ENCODE assay signal across 18 cellular contexts in the genomic region with DNA sequence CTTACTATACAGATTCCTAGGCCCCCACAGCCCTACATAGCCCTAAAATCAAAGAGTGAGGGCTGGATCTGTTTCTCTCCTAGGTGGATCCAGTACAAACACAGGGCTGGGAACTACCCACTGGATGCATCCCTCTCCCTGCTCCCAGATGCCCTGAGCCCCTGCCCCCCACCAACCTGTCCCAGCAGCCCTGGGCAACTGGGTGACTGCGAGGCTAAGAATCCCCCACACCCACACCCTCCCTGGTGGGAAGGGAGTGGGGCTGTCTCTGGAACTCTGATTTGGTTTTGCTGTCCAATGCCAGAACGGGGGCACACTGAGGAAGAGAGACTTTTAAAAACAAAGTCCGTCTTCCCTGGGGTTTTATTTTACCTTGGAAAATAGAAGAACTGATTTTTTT.
DNase-seq lines count a peak whose midpoint lies in the region; ATAC-seq and TF ChIP-seq lines count a peak whose summit lies in the region.
"Had no signal": no experiment of that assay in that cellular context is flagged by ENCODE, and none has a peak within 500 bp of the region (broad histone marks: within the 10 kb centered on the region; RNA-seq: fewer than 3 reads in every experiment).

No MANE protein-coding gene starts in this region.

- no peaks in the 10 kb centered on the region for H3K9me3 Mint-ChIP-seq in HFFc6

- no peaks in the 10 kb centered on the region for H3K9me2 ChIP-seq in SK-N-SH

- H4K20me1 ChIP-seq in SK-N-SH (ENCODE audit: insufficient read depth): no peaks in the 10 kb centered on the region

- TF ChIP-seq RAD21 in SK-N-SH (IDR thresholded peaks at IDR 0.05; ENCODE audit: low read length): no peak

- intact Hi-C loops in sigmoid colon (cut with DNase I): no loop called here

- DNase-seq in SK-N-SH (no peak), HFFc6 (no peak), sigmoid colon (peak; percentile 45), NCI-H526 (lab: John Stamatoyannopoulos, UW) (no peak), AG20443 (ENCODE audit: low spot score) (no peak)
- DNase-seq in effector memory CD4-positive, alpha-beta T cell: no peak
- DNase-seq: activated CD4-positive, alpha-beta T cell treated with anti-CD3 and anti-CD28 coated beads for 36 hours; activated naive CD4-positive, alpha-beta T cell treated with Interleukin-2 at 50 U/mL for 16 hours; body of pancreas; Kasumi-1; NCI-H1092 treated with DMSO at 0.1 percent for 48 hours; NCI-H510A treated with DMSO at 0.1 percent for 48 hours; occipital lobe; stimulated activated CD4-positive, alpha-beta T cell treated with anti-CD3 and anti-CD28 coated beads, Interleukin-2, amount 100 ng/mL, for 48 hours had no signal

- no peak overlapping the region for H2AFZ ChIP-seq in SK-N-SH (ENCODE audit: low read depth)

- H3F3A ChIP-seq in SK-N-SH (replicated peaks; ENCODE audit: insufficient read depth): peaks cover 44% of the 10 kb centered on the region

- WGBS in SK-N-SH (ENCODE audit: low lambda C conversion rate): 81% methylated on average over 3 of the region's 3 CpGs
- 94 to 95% methylated on average over 3 of the region's 3 CpGs for WGBS in sigmoid colon, 2 donors

- H3K27me3 ChIP-seq in SK-N-SH (ENCODE audit: insufficient read depth): no peaks in the 10 kb centered on the region
- no peaks in the 10 kb centered on the region for H3K27me3 ChIP-seq in effector memory CD4-positive, alpha-beta T cell (replicated peaks; ENCODE audit: control insufficient read depth, insufficient read depth, low read length, poor library complexity, severe bottlenecking)
- no peaks in the 10 kb centered on the region for H3K27me3 ChIP-seq in sigmoid colon
- H3K27me3 ChIP-seq: body of pancreas had no signal

- peaks cover 20% of the 10 kb centered on the region for H3K36me3 Mint-ChIP-seq in HFFc6 (ENCODE audit: low read depth)

- no peak overlapping the region for H3K9ac ChIP-seq in SK-N-SH

- no peak overlapping the region for H3K4me3 Mint-ChIP-seq in HFFc6
- H3K4me3 Mint-ChIP-seq: activated CD4-positive, alpha-beta T cell treated with anti-CD3 and anti-CD28 coated beads for 36 hours had no signal

- H3K9me3 ChIP-seq in SK-N-SH (no peaks in the 10 kb centered on the region), sigmoid colon (no peaks in the 10 kb centered on the region)
- no peaks in the 10 kb centered on the region for H3K9me3 ChIP-seq in effector memory CD4-positive, alpha-beta T cell (ENCODE audit: control insufficient read depth, low read length)
- H3K9me3 ChIP-seq: body of pancreas had no signal

- POLR2A ChIA-PET in SK-N-SH (lab: Yijun Ruan, JAX): no interaction called here

- CTCF ChIA-PET in SK-N-SH (lab: Yijun Ruan, JAX): no interaction called here

- peaks cover 71% of the 10 kb centered on the region for H3K4me1 Mint-ChIP-seq in HFFc6 (ENCODE audit: low read depth)

- TF ChIP-seq EP300 in SK-N-SH (IDR thresholded peaks at IDR 0.05; ENCODE audit: borderline replicate concordance in 1 of 2, low read depth in 1 of 2, low read length in 1 of 2): no peak
- no peak for TF ChIP-seq EP300 in sigmoid colon (IDR thresholded peaks at IDR 0.05)

- H3K27me3 Mint-ChIP-seq in HFFc6 (ENCODE audit: insufficient read depth): peaks cover 10% of the 10 kb centered on the region
- H3K27me3 Mint-ChIP-seq: activated CD4-positive, alpha-beta T cell treated with anti-CD3 and anti-CD28 coated beads for 36 hours had no signal

- 0 out of 2 replicates have a peak overlapping the region, but pooled peaks have one; percentile 45 for H3K4me2 ChIP-seq in SK-N-SH

- H3K27ac ChIP-seq in SK-N-SH (ENCODE audit: low read depth in 2 of 2, low read length in 1 of 2) (peak overlapping the region in 1 of 2 experiments; percentile 74; a peak in 2 of 4 replicates), sigmoid colon (no peak overlapping the region)
- H3K27ac ChIP-seq in effector memory CD4-positive, alpha-beta T cell (ENCODE audit: insufficient read depth, low read length, poor library complexity, severe bottlenecking): peak overlapping the region; percentile 27
- H3K27ac ChIP-seq: 22Rv1, body of pancreas had no signal

- H3K79me2 ChIP-seq in SK-N-SH (ENCODE audit: insufficient read depth): peaks cover 43% of the 10 kb centered on the region

- ATAC-seq in SK-N-SH treated with all-trans-retinoic acid at 6 μM for 48 hours: no peak
- no peak for ATAC-seq in HG02623 (IDR thresholded peaks at IDR 0.05; ENCODE audit: unreplicated experiment)
- ATAC-seq: activated CD4-positive, alpha-beta T cell treated with anti-CD3 and anti-CD28 coated beads for 36 hours; body of pancreas had no signal

- TF ChIP-seq CTCF in SK-N-SH (IDR thresholded peaks at IDR 0.05): no peak
- no peak for TF ChIP-seq CTCF in HFFc6 (IDR thresholded peaks at IDR 0.05)
- no peak for TF ChIP-seq CTCF in sigmoid colon (IDR thresholded peaks at IDR 0.05)

- H3K4me1 ChIP-seq in SK-N-SH (ENCODE audit: control insufficient read depth in 1 of 2, insufficient read depth in 2 of 2, low read depth in 1 of 2, low read length in 1 of 2) (peaks cover 44 to 66% of the 10 kb centered on the region in 2 experiments; a peak in 3 of 4 replicates), sigmoid colon (peaks cover 0 to 49% (median 8%) of the 10 kb centered on the region in 4 donors)
- peaks cover 97% of the 10 kb centered on the region for H3K4me1 ChIP-seq in effector memory CD4-positive, alpha-beta T cell (ENCODE audit: control insufficient read depth, insufficient read depth, low read length, poor library complexity, severe bottlenecking)

- TF ChIP-seq POLR2A in sigmoid colon (IDR thresholded peaks at IDR 0.05): no peak

- H3K4me3 ChIP-seq in SK-N-SH (ENCODE audit: low read depth in 2 of 2, low read length in 1 of 2) (no peak overlapping the region), sigmoid colon (no peak overlapping the region)
- no peak overlapping the region for H3K4me3 ChIP-seq in effector memory CD4-positive, alpha-beta T cell (ENCODE audit: insufficient read depth, low read depth, low read length, poor library complexity, severe bottlenecking)
- H3K4me3 ChIP-seq: body of pancreas, coronary artery had no signal

- H3K27ac Mint-ChIP-seq in HFFc6: peak overlapping the region; percentile 99
- H3K27ac Mint-ChIP-seq: activated CD4-positive, alpha-beta T cell treated with anti-CD3 and anti-CD28 coated beads for 36 hours had no signal

- peaks cover 0 to 4% of the 10 kb centered on the region in 2 experiments for H3K36me3 ChIP-seq in SK-N-SH (replicated peaks in 1 of 2; ENCODE audit: control insufficient read depth in 1 of 2, insufficient read depth in 2 of 2, low read length in 1 of 2)
- no peaks in the 10 kb centered on the region for H3K36me3 ChIP-seq in effector memory CD4-positive, alpha-beta T cell (ENCODE audit: control insufficient read depth, insufficient read depth, low read length)
- H3K36me3 ChIP-seq in sigmoid colon: no peaks in the 10 kb centered on the region

TF ChIP-seq in SK-N-SH, 30 proteins besides CTCF, POLR2A, EP300 and RAD21 (continues in another document):
- TF ChIP-seq YY1 (IDR thresholded peaks at IDR 0.05; ENCODE audit: low read depth): no peak
- no peak for TF ChIP-seq RCOR1 (IDR thresholded peaks at IDR 0.05; ENCODE audit: low read length)
- TF ChIP-seq, protein P1, sequence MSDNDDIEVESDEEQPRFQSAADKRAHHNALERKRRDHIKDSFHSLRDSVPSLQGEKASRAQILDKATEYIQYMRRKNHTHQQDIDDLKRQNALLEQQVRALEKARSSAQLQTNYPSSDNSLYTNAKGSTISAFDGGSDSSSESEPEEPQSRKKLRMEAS (IDR thresholded peaks at IDR 0.05; ENCODE audit: low read depth): no peak
- no peak for TF ChIP-seq SIN3A (IDR thresholded peaks at IDR 0.05; ENCODE audit: borderline replicate concordance, low read depth, low read length)
- TF ChIP-seq TEAD4 (IDR thresholded peaks at IDR 0.05; ENCODE audit: borderline replicate concordance, insufficient read depth): no peak
- TF ChIP-seq PBX3 (IDR thresholded peaks at IDR 0.05): no peak
- TF ChIP-seq NRF1 (IDR thresholded peaks at IDR 0.05; ENCODE audit: low read depth, low read length): no peak
- no peak for TF ChIP-seq RXRA (IDR thresholded peaks at IDR 0.05; ENCODE audit: borderline replicate concordance, low read depth)

TF ChIP-seq in SK-N-SH treated with all-trans-retinoic acid at 6 μM for 48 hours, 23 proteins besides CTCF, POLR2A, EP300 and RAD21 (continues in another document):
- TF ChIP-seq ZNF565 (CRISPR knock-in tag; conservative IDR thresholded peaks at IDR 0.05; ENCODE audit: low read depth) (no peak), ISL1 (CRISPR knock-in tag; IDR thresholded peaks at IDR 0.05) (no peak), SNAI2 (CRISPR knock-in tag; IDR thresholded peaks at IDR 0.05) (no peak), RARB (CRISPR knock-in tag; IDR thresholded peaks at IDR 0.05) (no peak), OSR1 (CRISPR knock-in tag; IDR thresholded peaks at IDR 0.05) (no peak), BACH2 (CRISPR knock-in tag; IDR thresholded peaks at IDR 0.05; ENCODE audit: borderline replicate concordance) (no peak), GLIS3 (CRISPR knock-in tag; IDR thresholded peaks at IDR 0.05) (no peak), ZNF70 (CRISPR knock-in tag; IDR thresholded peaks at IDR 0.05) (no peak), ZC3H10 (CRISPR knock-in tag; IDR thresholded peaks at IDR 0.05) (no peak)
- TF ChIP-seq, protein P2, sequence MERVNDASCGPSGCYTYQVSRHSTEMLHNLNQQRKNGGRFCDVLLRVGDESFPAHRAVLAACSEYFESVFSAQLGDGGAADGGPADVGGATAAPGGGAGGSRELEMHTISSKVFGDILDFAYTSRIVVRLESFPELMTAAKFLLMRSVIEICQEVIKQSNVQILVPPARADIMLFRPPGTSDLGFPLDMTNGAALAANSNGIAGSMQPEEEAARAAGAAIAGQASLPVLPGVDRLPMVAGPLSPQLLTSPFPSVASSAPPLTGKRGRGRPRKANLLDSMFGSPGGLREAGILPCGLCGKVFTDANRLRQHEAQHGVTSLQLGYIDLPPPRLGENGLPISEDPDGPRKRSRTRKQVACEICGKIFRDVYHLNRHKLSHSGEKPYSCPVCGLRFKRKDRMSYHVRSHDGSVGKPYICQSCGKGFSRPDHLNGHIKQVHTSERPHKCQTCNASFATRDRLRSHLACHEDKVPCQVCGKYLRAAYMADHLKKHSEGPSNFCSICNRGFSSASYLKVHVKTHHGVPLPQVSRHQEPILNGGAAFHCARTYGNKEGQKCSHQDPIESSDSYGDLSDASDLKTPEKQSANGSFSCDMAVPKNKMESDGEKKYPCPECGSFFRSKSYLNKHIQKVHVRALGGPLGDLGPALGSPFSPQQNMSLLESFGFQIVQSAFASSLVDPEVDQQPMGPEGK (CRISPR knock-in tag; IDR thresholded peaks at IDR 0.05; ENCODE audit: borderline replicate concordance): no peak
